In the genomic region with DNA sequence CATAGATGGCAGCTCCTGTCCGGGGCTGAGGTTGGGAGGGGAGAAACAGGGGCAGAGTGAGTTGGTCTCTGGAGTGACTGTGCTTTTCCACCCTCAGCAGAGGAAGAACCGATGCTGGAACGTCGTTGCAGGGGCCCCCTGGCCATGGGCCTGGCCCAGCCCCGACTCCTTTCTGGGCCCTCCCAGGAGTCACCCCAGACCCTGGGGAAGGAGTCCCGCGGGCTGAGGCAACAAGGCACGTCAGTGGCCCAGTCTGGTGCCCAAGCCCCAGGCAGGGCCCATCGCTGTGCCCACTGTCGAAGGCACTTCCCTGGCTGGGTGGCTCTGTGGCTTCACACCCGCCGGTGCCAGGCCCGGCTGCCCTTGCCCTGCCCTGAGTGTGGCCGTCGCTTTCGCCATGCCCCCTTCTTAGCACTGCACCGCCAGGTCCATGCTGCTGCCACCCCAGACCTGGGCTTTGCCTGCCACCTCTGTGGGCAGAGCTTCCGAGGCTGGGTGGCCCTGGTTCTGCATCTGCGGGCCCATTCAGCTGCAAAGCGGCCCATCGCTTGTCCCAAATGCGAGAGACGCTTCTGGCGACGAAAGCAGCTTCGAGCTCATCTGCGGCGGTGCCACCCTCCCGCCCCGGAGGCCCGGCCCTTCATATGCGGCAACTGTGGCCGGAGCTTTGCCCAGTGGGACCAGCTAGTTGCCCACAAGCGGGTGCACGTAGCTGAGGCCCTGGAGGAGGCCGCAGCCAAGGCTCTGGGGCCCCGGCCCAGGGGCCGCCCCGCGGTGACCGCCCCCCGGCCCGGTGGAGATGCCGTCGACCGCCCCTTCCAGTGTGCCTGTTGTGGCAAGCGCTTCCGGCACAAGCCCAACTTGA, we compare ENCODE assay signal across 9 cellular contexts. TPM values are rescaled to one million over a fixed set of nuclear protein-coding genes. Genes with fewer than 3 reads are reported as not detected.
DNase-seq lines count a peak whose midpoint lies in the region; TF ChIP-seq lines count a peak whose summit lies in the region.
"Had no signal": no experiment of that assay in that cellular context is flagged by ENCODE, and none has a peak within 500 bp of the region (broad histone marks: within the 10 kb centered on the region; RNA-seq: fewer than 3 reads in every experiment).

No MANE protein-coding gene starts in this region.

- H3K4me3 ChIP-seq in H7 (ENCODE audit: insufficient read depth, low read depth, low read length) (no peak overlapping the region), neutrophil (ENCODE audit: low read depth in 1 of 2, low read length in 1 of 2) (no peak overlapping the region)
- H3K4me3 ChIP-seq: SJSA1 had no signal

- H3K36me3 ChIP-seq in H7 (replicated peaks; ENCODE audit: control insufficient read depth, insufficient read depth, low read length) (peaks cover 14% of the 10 kb centered on the region), neutrophil (peaks cover 34% of the 10 kb centered on the region)

- no peaks in the 10 kb centered on the region for H3K9me3 ChIP-seq in neutrophil
- H3K9me3 ChIP-seq: SJSA1 had no signal

- H3K27me3 ChIP-seq in H7 (ENCODE audit: control insufficient read depth, insufficient read depth, low read length) (no peaks in the 10 kb centered on the region), neutrophil (no peaks in the 10 kb centered on the region)
- H3K27me3 ChIP-seq: SJSA1 had no signal

- peaks cover 31 to 43% of the 10 kb centered on the region in 2 experiments for H3K4me1 ChIP-seq in neutrophil (ENCODE audit: control insufficient read depth in 1 of 2, insufficient read depth in 1 of 2, low read depth in 1 of 2, low read length in 1 of 2)

- TF ChIP-seq CTCF in neutrophil (IDR thresholded peaks at IDR 0.05) = no peak

- peak; percentile 46 for DNase-seq in H7
- DNase-seq in NCI-H1694 treated with DMSO at 0.1 percent for 48 hours (lab: John Stamatoyannopoulos, UW) = no peak
- DNase-seq in kidney tubule cell (ENCODE audit: low spot score) = no peak
- no peak for DNase-seq in NCI-H82 treated with DMSO at 0.1 percent for 48 hours (lab: John Stamatoyannopoulos, UW; ENCODE audit: unreplicated experiment)
- DNase-seq: activated CD8-positive, alpha-beta memory T cell treated with anti-CD3 and anti-CD28 coated beads for 24 hours; NCI-H2171 had no signal

- peak overlapping the region; percentile 94 for H3K27ac ChIP-seq in angular gyrus (ENCODE audit: low read depth, low read length)
- peak overlapping the region; percentile 92 for H3K27ac ChIP-seq in neutrophil
- H3K27ac ChIP-seq: SJSA1 had no signal

RNA-seq across cellular contexts. Expression of gene REPIN1, which starts 2.7 kb away (rescaled TPM):
- 149 and 155 TPM in 2 replicates for total RNA-seq in H7 (2014; rRNA removed; shearing (Covaris generic))

RNA-seq across cellular contexts. Expression of gene ZNF775, which starts 7.8 kb away (rescaled TPM):
- 44.2 and 56.7 TPM in 2 replicates for total RNA-seq in H7 (2014; rRNA removed; shearing (Covaris generic))

RNA-seq across cellular contexts. Expression of gene RARRES2, which starts 29.9 kb away (rescaled TPM):
- total RNA-seq in H7 (2014; rRNA removed; shearing (Covaris generic)) = 198 and 223 TPM in 2 replicates
- total RNA-seq: SJSA1 had no signal

RNA-seq across cellular contexts. Expression of gene ACTR3C, which starts 48.0 kb away (rescaled TPM):
- total RNA-seq in H7 (2014; rRNA removed; shearing (Covaris generic)) = 0.73 and 3.2 TPM in 2 replicates
- total RNA-seq: SJSA1 had no signal

RNA-seq across cellular contexts. Expression of gene LRRC61, which starts 48.2 kb away (rescaled TPM):
- 38.3 and 39.4 TPM in 2 replicates for total RNA-seq in H7 (2014; rRNA removed; shearing (Covaris generic))
- total RNA-seq: SJSA1 had no signal
